ENCODE assay signal across 1 cellular context in genomic region chr11:102192349-102193066, GRCh38.
TF ChIP-seq lines count a peak whose summit lies in the region.

No MANE protein-coding gene starts in this region.

TF ChIP-seq in HepG2, 621 proteins besides CTCF, POLR2A, EP300 and RAD21 (continued from another document):
- TF ChIP-seq, protein P1, sequence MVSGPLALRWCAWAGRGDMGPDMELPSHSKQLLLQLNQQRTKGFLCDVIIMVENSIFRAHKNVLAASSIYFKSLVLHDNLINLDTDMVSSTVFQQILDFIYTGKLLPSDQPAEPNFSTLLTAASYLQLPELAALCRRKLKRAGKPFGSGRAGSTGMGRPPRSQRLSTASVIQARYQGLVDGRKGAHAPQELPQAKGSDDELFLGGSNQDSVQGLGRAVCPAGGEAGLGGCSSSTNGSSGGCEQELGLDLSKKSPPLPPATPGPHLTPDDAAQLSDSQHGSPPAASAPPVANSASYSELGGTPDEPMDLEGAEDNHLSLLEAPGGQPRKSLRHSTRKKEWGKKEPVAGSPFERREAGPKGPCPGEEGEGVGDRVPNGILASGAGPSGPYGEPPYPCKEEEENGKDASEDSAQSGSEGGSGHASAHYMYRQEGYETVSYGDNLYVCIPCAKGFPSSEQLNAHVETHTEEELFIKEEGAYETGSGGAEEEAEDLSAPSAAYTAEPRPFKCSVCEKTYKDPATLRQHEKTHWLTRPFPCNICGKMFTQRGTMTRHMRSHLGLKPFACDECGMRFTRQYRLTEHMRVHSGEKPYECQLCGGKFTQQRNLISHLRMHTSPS (CRISPR knock-in tag; IDR thresholded peaks at IDR 0.05; ENCODE audit: low read depth): no peak
- TF ChIP-seq ZNF788 (CRISPR knock-in tag; IDR thresholded peaks at IDR 0.05; ENCODE audit: borderline replicate concordance): no peak
- no peak for TF ChIP-seq ZFP62 (CRISPR knock-in tag; IDR thresholded peaks at IDR 0.05)
- TF ChIP-seq SALL1 (CRISPR knock-in tag; IDR thresholded peaks at IDR 0.05): peak; percentile 68; the same call in 1 of the 2 replicates
- no peak for TF ChIP-seq ZNF225 (CRISPR knock-in tag; IDR thresholded peaks at IDR 0.05)
- peak; percentile 59; the same call in 1 of the 2 replicates for TF ChIP-seq ZMYM3 (CRISPR knock-in tag; IDR thresholded peaks at IDR 0.05)
- peak; percentile 57; the same call in 1 of the 2 replicates for TF ChIP-seq TBX3 (IDR thresholded peaks at IDR 0.05; ENCODE audit: borderline replicate concordance)
- TF ChIP-seq, protein P2, sequence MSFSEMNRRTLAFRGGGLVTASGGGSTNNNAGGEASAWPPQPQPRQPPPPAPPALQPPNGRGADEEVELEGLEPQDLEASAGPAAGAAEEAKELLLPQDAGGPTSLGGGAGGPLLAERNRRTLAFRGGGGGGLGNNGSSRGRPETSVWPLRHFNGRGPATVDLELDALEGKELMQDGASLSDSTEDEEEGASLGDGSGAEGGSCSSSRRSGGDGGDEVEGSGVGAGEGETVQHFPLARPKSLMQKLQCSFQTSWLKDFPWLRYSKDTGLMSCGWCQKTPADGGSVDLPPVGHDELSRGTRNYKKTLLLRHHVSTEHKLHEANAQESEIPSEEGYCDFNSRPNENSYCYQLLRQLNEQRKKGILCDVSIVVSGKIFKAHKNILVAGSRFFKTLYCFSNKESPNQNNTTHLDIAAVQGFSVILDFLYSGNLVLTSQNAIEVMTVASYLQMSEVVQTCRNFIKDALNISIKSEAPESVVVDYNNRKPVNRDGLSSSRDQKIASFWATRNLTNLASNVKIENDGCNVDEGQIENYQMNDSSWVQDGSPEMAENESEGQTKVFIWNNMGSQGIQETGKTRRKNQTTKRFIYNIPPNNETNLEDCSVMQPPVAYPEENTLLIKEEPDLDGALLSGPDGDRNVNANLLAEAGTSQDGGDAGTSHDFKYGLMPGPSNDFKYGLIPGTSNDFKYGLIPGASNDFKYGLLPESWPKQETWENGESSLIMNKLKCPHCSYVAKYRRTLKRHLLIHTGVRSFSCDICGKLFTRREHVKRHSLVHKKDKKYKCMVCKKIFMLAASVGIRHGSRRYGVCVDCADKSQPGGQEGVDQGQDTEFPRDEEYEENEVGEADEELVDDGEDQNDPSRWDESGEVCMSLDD (CRISPR knock-in tag; IDR thresholded peaks at IDR 0.05; ENCODE audit: borderline replicate concordance): no peak
- TF ChIP-seq, protein P3, sequence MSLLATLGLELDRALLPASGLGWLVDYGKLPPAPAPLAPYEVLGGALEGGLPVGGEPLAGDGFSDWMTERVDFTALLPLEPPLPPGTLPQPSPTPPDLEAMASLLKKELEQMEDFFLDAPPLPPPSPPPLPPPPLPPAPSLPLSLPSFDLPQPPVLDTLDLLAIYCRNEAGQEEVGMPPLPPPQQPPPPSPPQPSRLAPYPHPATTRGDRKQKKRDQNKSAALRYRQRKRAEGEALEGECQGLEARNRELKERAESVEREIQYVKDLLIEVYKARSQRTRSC (CRISPR knock-in tag; IDR thresholded peaks at IDR 0.05; ENCODE audit: low read depth): no peak
- TF ChIP-seq ZNF577 (CRISPR knock-in tag; IDR thresholded peaks at IDR 0.05; ENCODE audit: borderline replicate concordance, low read depth): no peak
- TF ChIP-seq ZNF282 (IDR thresholded peaks at IDR 0.05; ENCODE audit: partially characterized antibody): no peak
- no peak for TF ChIP-seq ZBTB3 (CRISPR knock-in tag; IDR thresholded peaks at IDR 0.05; ENCODE audit: borderline replicate concordance, low read depth)
- peak; percentile 92 for TF ChIP-seq SIX4 (CRISPR knock-in tag; IDR thresholded peaks at IDR 0.05)
- peak; percentile 75 for TF ChIP-seq ASH2L (IDR thresholded peaks at IDR 0.05; ENCODE audit: insufficient read length, low read depth, low read length)
TF ChIP-seq in HepG2: peak in this region for 169.
